Comparison of ENCODE assay signal across 17 cellular contexts in the genomic region with DNA sequence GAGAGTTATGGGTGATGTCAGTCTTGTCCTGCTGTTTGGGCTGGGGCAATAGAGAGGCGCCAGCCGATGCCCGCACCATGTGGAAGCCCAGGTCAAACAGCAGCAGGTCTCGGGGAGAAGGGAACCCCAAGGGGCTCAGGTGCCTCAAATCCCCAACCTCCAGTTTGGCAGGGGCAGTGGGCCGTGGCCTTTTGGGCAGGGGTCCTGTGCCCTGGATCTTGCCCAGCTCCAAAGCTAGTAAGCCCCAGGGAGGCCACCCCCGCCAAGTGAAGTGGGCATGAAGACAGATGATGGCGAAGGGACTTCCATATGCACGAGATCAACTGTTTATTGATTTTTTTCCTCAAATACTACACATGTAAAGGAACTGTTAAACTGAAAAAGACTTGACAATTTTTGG. TPM values are rescaled to one million over a fixed set of nuclear protein-coding genes. Genes with fewer than 3 reads are reported as not detected.
DNase-seq lines count a peak whose midpoint lies in the region; ATAC-seq and TF ChIP-seq lines count a peak whose summit lies in the region.
"Had no signal": no experiment of that assay in that cellular context is flagged by ENCODE, and none has a peak within 500 bp of the region (broad histone marks: within the 10 kb centered on the region; RNA-seq: fewer than 3 reads in every experiment).

No MANE protein-coding gene starts in this region.

- DNase-seq in coronary artery (ENCODE audit: low spot score) (no peak), osteocyte (ENCODE audit: extremely low spot score, unreplicated experiment) (no peak), thoracic aorta (ENCODE audit: low spot score) (no peak), T1000 (lab: John Stamatoyannopoulos, UW) (no peak), T-helper 2 cell (no peak), cerebellar nuclear complex (lab: John Stamatoyannopoulos, UW) (no peak)
- DNase-seq: ACHN; BE2C; CD8-positive, alpha-beta T cell; H9; Kasumi-1; NCI-H1105 treated with DMSO at 0.1 percent for 48 hours; NCI-H187; NCI-H69 had no signal

- H3K27me3 ChIP-seq in thoracic aorta (replicated peaks; ENCODE audit: insufficient read depth): no peaks in the 10 kb centered on the region
- H3K27me3 ChIP-seq: BE2C had no signal

- H3K27me3 Mint-ChIP-seq in osteocyte (ENCODE audit: unreplicated experiment): no peaks in the 10 kb centered on the region
- H3K27me3 Mint-ChIP-seq: IgD-negative memory B cell had no signal

- peaks cover 16% of the 10 kb centered on the region for H3K36me3 Mint-ChIP-seq in osteocyte (ENCODE audit: unreplicated experiment)
- H3K36me3 Mint-ChIP-seq: IgD-negative memory B cell had no signal

- H3K36me3 ChIP-seq in thoracic aorta: peaks cover 32% of the 10 kb centered on the region

- peak overlapping the region; percentile 58 for H3K27ac ChIP-seq in VCaP
- H3K27ac ChIP-seq in coronary artery: peak overlapping the region; percentile 16 to 88
- peak overlapping the region; percentile 52 to 77 for H3K27ac ChIP-seq in thoracic aorta
- H3K27ac ChIP-seq: HL-60 had no signal

- ATAC-seq in thoracic aorta (ENCODE audit: insufficient number of reproducible peaks, low FRiP score, low read depth): no peak
- ATAC-seq: CD8-positive, alpha-beta T cell had no signal

- H3K9me3 Mint-ChIP-seq in osteocyte (ENCODE audit: unreplicated experiment): no peaks in the 10 kb centered on the region
- H3K9me3 Mint-ChIP-seq: CD8-positive, alpha-beta T cell; H9; IgD-negative memory B cell had no signal

- peak overlapping the region; percentile 36 for H3K27ac Mint-ChIP-seq in osteocyte (ENCODE audit: unreplicated experiment)
- H3K27ac Mint-ChIP-seq: CD8-positive, alpha-beta T cell; IgD-negative memory B cell had no signal

- TF ChIP-seq CTCF in VCaP (conservative IDR thresholded peaks at IDR 0.05) (no peak), coronary artery (IDR thresholded peaks at IDR 0.05) (no peak), osteocyte (IDR thresholded peaks at IDR 0.05) (no peak), thoracic aorta (IDR thresholded peaks at IDR 0.05) (no peak)

- H3K9me3 ChIP-seq in thoracic aorta: no peaks in the 10 kb centered on the region
- H3K9me3 ChIP-seq: BE2C had no signal

- no peak overlapping the region for H3K4me3 ChIP-seq in coronary artery
- no peak overlapping the region for H3K4me3 ChIP-seq in thoracic aorta

- no peak overlapping the region for H3K4me3 Mint-ChIP-seq in osteocyte (ENCODE audit: unreplicated experiment)
- H3K4me3 Mint-ChIP-seq: CD8-positive, alpha-beta T cell; H9; IgD-negative memory B cell had no signal

- peaks cover 11 to 25% of the 10 kb centered on the region in 2 donors for H3K4me1 ChIP-seq in thoracic aorta (ENCODE audit: control insufficient read depth in 1 of 2, low read depth in 2 of 2)
- H3K4me1 ChIP-seq: BE2C had no signal

- peaks cover 7% of the 10 kb centered on the region for H3K4me1 Mint-ChIP-seq in osteocyte (ENCODE audit: unreplicated experiment)

RNA-seq across cellular contexts. Expression of gene ARFGAP3, which starts 12.4 kb away (rescaled TPM):
- total RNA-seq in osteocyte (59.1 and 61.0 TPM in 2 replicates), thoracic aorta (10 to 100 TPM; 52.9 to 68.9 TPM)
